In the genomic region with DNA sequence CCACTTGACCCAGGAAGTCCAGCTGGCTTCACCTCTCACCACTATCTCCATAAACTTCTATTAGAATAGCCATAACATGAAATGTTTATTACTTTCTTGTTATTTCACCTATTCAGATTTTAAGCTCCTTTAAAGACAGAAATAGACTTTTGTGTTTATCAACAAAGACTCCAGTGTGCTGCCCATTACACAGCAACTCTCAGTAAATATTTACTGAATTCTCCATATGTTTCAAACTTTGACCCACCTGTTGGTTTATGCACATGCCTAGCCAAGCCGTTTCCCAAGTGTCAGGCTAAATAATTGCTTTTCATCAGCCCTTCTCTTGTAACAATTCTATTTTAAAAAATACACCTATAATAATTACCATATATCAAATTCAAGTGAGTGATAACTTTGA, we compare ENCODE assay signal across 6 cellular contexts.
"Had no signal": no experiment of that assay in that cellular context is flagged by ENCODE, and none has a peak within 500 bp of the region (broad histone marks: within the 10 kb centered on the region; RNA-seq: fewer than 3 reads in every experiment).

No MANE protein-coding gene starts in this region.

- H3K27ac Mint-ChIP-seq: IgD-negative memory B cell had no signal

- H3K27ac ChIP-seq: HL-60 had no signal

- FAIRE-seq: HTR-8/SVneo, K562 had no signal

- DNase-seq: IMR-90, KBM-7 had no signal

- H3K36me3 Mint-ChIP-seq: IgD-negative memory B cell had no signal

- H3K27me3 Mint-ChIP-seq: IgD-negative memory B cell had no signal

- H3K4me1 Mint-ChIP-seq: IgD-negative memory B cell had no signal

- ATAC-seq: K562 had no signal

- H3K4me3 ChIP-seq: K562 had no signal

- H3K4me3 Mint-ChIP-seq: IgD-negative memory B cell had no signal
